In the genomic region with DNA sequence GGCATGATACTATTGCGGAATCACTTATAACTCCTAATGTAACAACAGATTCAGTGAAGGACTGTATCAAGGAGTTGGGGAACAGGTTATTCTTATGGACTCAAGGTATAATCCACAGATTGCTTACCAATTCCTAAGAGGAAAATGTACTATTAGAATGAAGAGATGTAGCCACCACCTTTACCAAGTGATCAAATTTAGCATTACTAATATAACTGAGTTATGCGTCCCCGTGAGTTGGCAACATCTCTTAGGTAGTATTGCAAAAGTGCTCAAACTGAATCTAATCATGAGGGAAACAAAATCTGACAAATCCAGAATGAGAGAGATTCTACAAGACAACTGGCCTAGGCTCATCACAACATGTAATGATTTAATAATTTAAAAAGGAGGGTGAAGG, we compare ENCODE assay signal across 9 cellular contexts. TPM values are rescaled to one million over a fixed set of nuclear protein-coding genes. Genes with fewer than 3 reads are reported as not detected.
DNase-seq lines count a peak whose midpoint lies in the region; ATAC-seq and TF ChIP-seq lines count a peak whose summit lies in the region.
"Had no signal": no experiment of that assay in that cellular context is flagged by ENCODE, and none has a peak within 500 bp of the region (broad histone marks: within the 10 kb centered on the region; RNA-seq: fewer than 3 reads in every experiment).

No MANE protein-coding gene starts in this region.

- H3K36me3 ChIP-seq in gastroesophageal sphincter (peaks cover 0 to 8% of the 10 kb centered on the region in 2 donors), stomach (peaks cover 0 to 21% (median 14%) of the 10 kb centered on the region in 4 donors), BE2C (peaks cover 6% of the 10 kb centered on the region)

- H3K27me3 ChIP-seq in gastroesophageal sphincter (no peaks in the 10 kb centered on the region), stomach (no peaks in the 10 kb centered on the region), BE2C (no peaks in the 10 kb centered on the region; the same call in 1 of the 2 replicates)
- H3K27me3 ChIP-seq: foreskin keratinocyte had no signal

- TF ChIP-seq CTCF in activated B cell treated with CpG ODN at 0.5 μM for 24 hours (IDR thresholded peaks at IDR 0.05) (no peak), gastroesophageal sphincter (IDR thresholded peaks at IDR 0.05) (no peak), stomach (IDR thresholded peaks at IDR 0.05) (no peak), BE2C (IDR thresholded peaks at IDR 0.05; ENCODE audit: low read depth, low read length) (no peak)

- CTCF ChIA-PET in activated B cell treated with CpG ODN at 0.5 μM for 24 hours (lab: Charles Lee) = interaction anchor here (1.0 to 1.5 kb wide), 2 partner anchors 313 to 470 kb away, joined by 3 to 5 read pairs; no protein-coding TSS in a partner anchor

- H3K4me1 ChIP-seq in gastroesophageal sphincter (peaks cover 7 to 37% (median 13%) of the 10 kb centered on the region in 3 donors), stomach (peaks cover 17 to 58% (median 39%) of the 10 kb centered on the region in 4 donors), BE2C (no peaks in the 10 kb centered on the region; the same call in 1 of the 2 replicates)

- no peak for DNase-seq in activated T-cell treated with anti-CD3 and anti-CD28 coated beads, Interleukin-2, amount 50 U/mL, for 24 hours
- no peak for DNase-seq in activated T-cell treated with anti-CD3 and anti-CD28 coated beads, Interleukin-2, amount 50 U/mL, for 48 hours
- DNase-seq in activated B cell treated with CpG ODN at 0.5 μM for 24 hours (no peak), stomach (no peak), BE2C (no peak), EL (no peak)

- peaks cover 43% of the 10 kb centered on the region for H3K4me1 Mint-ChIP-seq in activated T-cell treated with anti-CD3 and anti-CD28 coated beads, Interleukin-2, amount 50 U/mL, for 24 hours (ENCODE audit: low read depth)
- H3K4me1 Mint-ChIP-seq in activated B cell treated with CpG ODN at 0.5 μM for 24 hours = peaks cover 31% of the 10 kb centered on the region

- H3K27ac ChIP-seq in gastroesophageal sphincter = peak overlapping the region in 3 of 4 donors; percentile 57 to 86 (median 80)
- H3K27ac ChIP-seq in stomach = no peak overlapping the region
- H3K27ac ChIP-seq: foreskin keratinocyte had no signal

- peak overlapping the region; percentile 95 for H3K4me3 Mint-ChIP-seq in activated T-cell treated with anti-CD3 and anti-CD28 coated beads, Interleukin-2, amount 50 U/mL, for 24 hours
- H3K4me3 Mint-ChIP-seq in activated B cell treated with CpG ODN at 0.5 μM for 24 hours = peak overlapping the region; percentile 98

- H3K27ac Mint-ChIP-seq in activated T-cell treated with anti-CD3 and anti-CD28 coated beads, Interleukin-2, amount 50 U/mL, for 24 hours = peak overlapping the region; percentile 94
- peak overlapping the region; percentile 84 for H3K27ac Mint-ChIP-seq in activated B cell treated with CpG ODN at 0.5 μM for 24 hours

- intact Hi-C loops in activated B cell treated with CpG ODN at 0.5 μM for 24 hours (cut with micrococcal nuclease) (no loop called here), stomach (cut with DNase I; ENCODE audit: low total_unique reads) (no loop called here)

- WGBS in gastroesophageal sphincter (ENCODE audit: low coverage in 1 of 2), 2 donors = 78 to 82% methylated on average over 3 of the region's 3 CpGs
- WGBS in stomach, 5 donors = 60 to 82% (median 65%) methylated on average over 3 of the region's 3 CpGs

- POLR2A ChIA-PET in activated B cell treated with CpG ODN at 0.5 μM for 24 hours (lab: Charles Lee) = interaction anchor here (0.6 to 1.2 kb wide), 5 partner anchors 42 to 1586 kb away, joined by 3 to 17 read pairs (median 3); partner anchors contain the start of genes CAGE1 and RIOK1

- ATAC-seq in activated B cell treated with CpG ODN at 0.5 μM for 24 hours (ENCODE audit: low read depth) (no peak), gastroesophageal sphincter (no peak), GM19324 (IDR thresholded peaks at IDR 0.05; ENCODE audit: low FRiP score, unreplicated experiment) (no peak)

- TF ChIP-seq POLR2A in gastroesophageal sphincter (IDR thresholded peaks at IDR 0.05) (no peak), stomach (IDR thresholded peaks at IDR 0.05) (no peak)

- no peaks in the 10 kb centered on the region for H3K27me3 Mint-ChIP-seq in activated T-cell treated with anti-CD3 and anti-CD28 coated beads, Interleukin-2, amount 50 U/mL, for 24 hours
- peaks cover 1% of the 10 kb centered on the region for H3K27me3 Mint-ChIP-seq in activated B cell treated with CpG ODN at 0.5 μM for 24 hours

- H3K9me3 ChIP-seq in gastroesophageal sphincter (no peaks in the 10 kb centered on the region), stomach (no peaks in the 10 kb centered on the region), BE2C (no peaks in the 10 kb centered on the region)

- H3K36me3 Mint-ChIP-seq in activated T-cell treated with anti-CD3 and anti-CD28 coated beads, Interleukin-2, amount 50 U/mL, for 24 hours (ENCODE audit: low read depth) = peaks cover 23% of the 10 kb centered on the region
- H3K36me3 Mint-ChIP-seq in activated B cell treated with CpG ODN at 0.5 μM for 24 hours (ENCODE audit: low read depth) = peaks cover 12% of the 10 kb centered on the region

- H3K4me3 ChIP-seq in gastroesophageal sphincter (peak overlapping the region in 1 of 2 donors; percentile 87), stomach (peak overlapping the region in 3 of 4 donors; percentile 90 to 99 (median 90)), BE2C (ENCODE audit: low read depth, low read length) (no peak overlapping the region)

- H3K9me3 Mint-ChIP-seq in activated T-cell treated with anti-CD3 and anti-CD28 coated beads, Interleukin-2, amount 50 U/mL, for 24 hours = no peaks in the 10 kb centered on the region
- H3K9me3 Mint-ChIP-seq in activated B cell treated with CpG ODN at 0.5 μM for 24 hours = no peaks in the 10 kb centered on the region

- TF ChIP-seq EP300 in gastroesophageal sphincter (IDR thresholded peaks at IDR 0.05) (no peak), stomach (IDR thresholded peaks at IDR 0.05) (no peak)

RNA-seq across cellular contexts. Expression of gene SNRNP48, which starts 0.8 kb away (rescaled TPM):
- total RNA-seq in activated B cell treated with CpG ODN at 0.5 μM for 24 hours (15.4 and 18.7 TPM in 2 replicates), gastroesophageal sphincter (10 to 100 TPM; 11.4 to 18.9 (median 13.9) TPM), stomach (100 to 1,000 TPM in 1 of 5 donors, 10 to 100 TPM in 4; 12.6 to 138 (median 16.8) TPM)
- 1 to 10 TPM; 5.1 to 7.9 (median 5.9) TPM for polyA plus RNA-seq in stomach
- 5.0 TPM for polyA plus RNA-seq in BE2C (2012; ENCODE audit: insufficient read depth, insufficient read length, low read depth)

RNA-seq across cellular contexts. Expression of gene DSP, which starts 47.8 kb away (rescaled TPM):
- total RNA-seq in activated B cell treated with CpG ODN at 0.5 μM for 24 hours (0.02 TPM in 2 replicates), gastroesophageal sphincter (10 to 100 TPM in 1 of 4 donors, 1 to 10 TPM in 3; 5.8 to 41.7 (median 7.6) TPM), stomach (100 to 1,000 TPM in 4 of 5 donors, 10 to 100 TPM in 1; 58.9 to 125 (median 121) TPM)
- polyA plus RNA-seq in stomach = 10 to 100 TPM; 12.0 to 53.9 (median 15.6) TPM
- not detected for polyA plus RNA-seq in BE2C (2012; ENCODE audit: insufficient read depth, insufficient read length, low read depth)

Comparison
In these comparisons a context has a peak if more than half of its experiments do, and no peak if none do; other contexts are left out.
1. H3K27ac ChIP-seq: peak in gastroesophageal sphincter (3 of 4); none in stomach (0 of 5).